ENCODE assay signal across 8 cellular contexts in the genomic region with DNA sequence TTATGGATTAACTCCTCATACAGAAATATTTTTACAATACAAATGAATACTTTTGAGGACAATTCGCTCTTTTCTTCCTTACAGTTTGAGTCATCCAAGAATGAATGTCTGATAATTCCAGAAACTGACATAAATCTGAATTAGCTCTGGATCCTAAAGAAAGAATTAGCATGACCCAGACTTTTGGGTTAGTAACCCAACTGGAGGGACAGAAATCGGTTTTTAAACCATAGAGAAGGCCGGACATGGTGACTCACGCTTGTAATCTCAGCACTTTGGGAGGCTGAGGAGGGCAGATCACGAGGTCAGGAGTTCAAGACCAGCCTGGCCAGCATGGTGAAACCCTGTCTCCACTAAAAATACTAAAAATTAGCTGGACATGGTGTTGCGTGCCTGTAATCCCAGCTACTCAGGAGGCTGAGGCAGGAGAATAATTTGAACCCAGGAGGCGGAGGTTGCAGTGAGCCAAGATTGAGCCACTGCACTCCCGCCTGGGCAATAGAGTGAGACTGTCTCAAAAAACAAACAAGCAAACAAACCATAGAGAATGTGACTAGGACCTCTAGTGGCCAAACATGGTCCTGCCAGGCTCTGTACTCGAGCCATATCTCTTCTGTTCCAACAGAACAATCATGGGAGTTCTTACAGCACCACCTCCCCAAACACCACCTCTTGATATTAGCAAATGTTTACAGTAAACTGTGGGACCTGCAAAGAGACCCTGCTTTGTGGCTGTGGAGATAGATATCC. TPM values are rescaled to one million over a fixed set of nuclear protein-coding genes. Genes with fewer than 3 reads are reported as not detected.
A peak's percentile ranks its signal among the peaks of the same experiment; 100 is the strongest.
DNase-seq lines count a peak whose midpoint lies in the region; ATAC-seq and TF ChIP-seq lines count a peak whose summit lies in the region.

No MANE protein-coding gene starts in this region.

- H3K9me3 ChIP-seq in A673 (ENCODE audit: low read depth, low read length, poor library complexity, severe bottlenecking) (no peaks in the 10 kb centered on the region), esophagus squamous epithelium (no peaks in the 10 kb centered on the region), spleen (no peaks in the 10 kb centered on the region)

- no TSS peak for BruUV-seq in A673 (replicated peaks; lab: Mats Ljungman, UMichigan)

- no peaks in the 10 kb centered on the region for H3K36me3 Mint-ChIP-seq in activated CD4-positive, alpha-beta T cell treated with anti-CD3 and anti-CD28 coated beads, Interleukin-2, amount 10 ng/mL, durations not matched to agents 7 days and 5 days (ENCODE audit: low read depth)

- DNase-seq in A673 (ENCODE audit: low spot score) (peak; percentile 50), NAMALWA (ENCODE audit: low spot score) (peak; percentile 47), esophagus squamous epithelium (lab: John Stamatoyannopoulos, UW) (no peak), NCI-H146 (lab: John Stamatoyannopoulos, UW) (no peak), spleen (no peak)
- no peak for DNase-seq in activated CD4-positive, alpha-beta T cell treated with anti-CD3 and anti-CD28 coated beads, Interleukin-2, amount 10 ng/mL, durations not matched to agents 7 days and 5 days

- ATAC-seq in GM19395 (IDR thresholded peaks at IDR 0.05; ENCODE audit: unreplicated experiment) = peak; percentile 84
- no peak for ATAC-seq in HG03460 (IDR thresholded peaks at IDR 0.05; ENCODE audit: unreplicated experiment)

- peaks cover 4% of the 10 kb centered on the region for H3K9me3 Mint-ChIP-seq in activated CD4-positive, alpha-beta T cell treated with anti-CD3 and anti-CD28 coated beads, Interleukin-2, amount 10 ng/mL, durations not matched to agents 7 days and 5 days

- H3K27ac ChIP-seq in A673 (ENCODE audit: low read depth, low read length, poor library complexity, severe bottlenecking) = no peak overlapping the region
- H3K27ac ChIP-seq in esophagus squamous epithelium = peak overlapping the region in 3 of 4 donors; percentile 2 to 56 (median 27)
- H3K27ac ChIP-seq in spleen = peak overlapping the region in 2 of 8 donors; percentile 29 to 32

- intact Hi-C loops in A673 (cut with micrococcal nuclease; ENCODE audit: unreplicated experiment) = loop anchor here (2.0 to 5.0 kb wide), 2 partner anchors 15 to 97 kb away; no protein-coding TSS in a partner anchor
- intact Hi-C loops in esophagus squamous epithelium (cut with DNase I) = no loop called here
- intact Hi-C loops in spleen (cut with DNase I; ENCODE audit: low total_unique reads) = no loop called here

- peak; percentile 66 for TF ChIP-seq CTCF in A673 (conservative IDR thresholded peaks at IDR 0.05; ENCODE audit: low read depth, low read length)
- peak in 5 of 6 experiments; percentile 15 to 57 (median 25) for TF ChIP-seq CTCF in esophagus squamous epithelium (IDR thresholded peaks at IDR 0.05)
- TF ChIP-seq CTCF in spleen (IDR thresholded peaks at IDR 0.05 in 8 of 11, conservative IDR thresholded peaks at IDR 0.05 in 3 of 11) = peak in 2 of 11 experiments; percentile 17 to 33

- H3K27me3 ChIP-seq in A673 (replicated peaks; ENCODE audit: insufficient read depth, low read depth, low read length, poor library complexity) (no peaks in the 10 kb centered on the region), esophagus squamous epithelium (no peaks in the 10 kb centered on the region), spleen (replicated peaks in 1 of 7) (no peaks in the 10 kb centered on the region)

- CTCF ChIA-PET in A673 (lab: Charles Lee) = no interaction called here
- CTCF ChIA-PET in activated CD4-positive, alpha-beta T cell treated with anti-CD3 and anti-CD28 coated beads, Interleukin-2, amount 10 ng/mL, durations not matched to agents 7 days and 5 days (lab: Charles Lee) = no interaction called here

- H3K27me3 Mint-ChIP-seq in activated CD4-positive, alpha-beta T cell treated with anti-CD3 and anti-CD28 coated beads, Interleukin-2, amount 10 ng/mL, durations not matched to agents 7 days and 5 days = no peaks in the 10 kb centered on the region

- TF ChIP-seq POLR2A in esophagus squamous epithelium (IDR thresholded peaks at IDR 0.05) = no peak
- TF ChIP-seq POLR2A in spleen (IDR thresholded peaks at IDR 0.05) = no peak

- no peak overlapping the region for H3K4me3 Mint-ChIP-seq in activated CD4-positive, alpha-beta T cell treated with anti-CD3 and anti-CD28 coated beads, Interleukin-2, amount 10 ng/mL, durations not matched to agents 7 days and 5 days

- WGBS in esophagus squamous epithelium, 2 donors = 71 to 76% methylated on average over 8 to 9 of the region's 9 CpGs
- 73 to 87% (median 80%) methylated on average over 9 of the region's 9 CpGs for WGBS in spleen, 5 donors

- no peaks in the 10 kb centered on the region for H3K4me1 Mint-ChIP-seq in activated CD4-positive, alpha-beta T cell treated with anti-CD3 and anti-CD28 coated beads, Interleukin-2, amount 10 ng/mL, durations not matched to agents 7 days and 5 days

- H3K4me3 ChIP-seq in A673 (ENCODE audit: low read depth, low read length, poor library complexity, severe bottlenecking) = no peak overlapping the region
- no peak overlapping the region for H3K4me3 ChIP-seq in esophagus squamous epithelium
- H3K4me3 ChIP-seq in spleen = no peak overlapping the region

- no peak overlapping the region for H3K27ac Mint-ChIP-seq in activated CD4-positive, alpha-beta T cell treated with anti-CD3 and anti-CD28 coated beads, Interleukin-2, amount 10 ng/mL, durations not matched to agents 7 days and 5 days

- POLR2A ChIA-PET in A673 (lab: Charles Lee; ENCODE audit: low non-redundant PET) = no interaction called here
- POLR2A ChIA-PET in activated CD4-positive, alpha-beta T cell treated with anti-CD3 and anti-CD28 coated beads, Interleukin-2, amount 10 ng/mL, durations not matched to agents 7 days and 5 days (lab: Charles Lee) = no interaction called here

- peaks cover 15% of the 10 kb centered on the region for H3K4me1 ChIP-seq in A673 (ENCODE audit: insufficient read depth, low read length, poor library complexity, severe bottlenecking)
- H3K4me1 ChIP-seq in esophagus squamous epithelium = peaks cover 0 to 28% (median 2%) of the 10 kb centered on the region in 3 donors
- H3K4me1 ChIP-seq in spleen = peaks cover 0 to 9% (median under 1%) of the 10 kb centered on the region in 6 donors

- H3K36me3 ChIP-seq in A673 (ENCODE audit: insufficient read depth, low read length, poor library complexity, severe bottlenecking) = no peaks in the 10 kb centered on the region
- no peaks in the 10 kb centered on the region for H3K36me3 ChIP-seq in esophagus squamous epithelium
- H3K36me3 ChIP-seq in spleen = no peaks in the 10 kb centered on the region

RNA-seq across cellular contexts. Expression of a gene that starts 44.8 kb away (rescaled TPM):
- total RNA-seq in A673 (2021) (0.60 and 0.96 TPM in 2 replicates), esophagus squamous epithelium (1 to 10 TPM in 3 of 4 donors, under 1 TPM in 1; 0.75 to 8.0 (median 3.9) TPM), spleen (10 to 100 TPM; 10.3 to 34.0 (median 16.9) TPM)
- polyA plus RNA-seq in spleen = 1 to 10 TPM; 5.6 to 8.1 (median 5.8) TPM
- total RNA-seq in activated CD4-positive, alpha-beta T cell treated with anti-CD3 and anti-CD28 coated beads, Interleukin-2, amount 10 ng/mL, durations not matched to agents 7 days and 5 days = not detected

Comparison
In these comparisons a context has a peak if more than half of its experiments do, and no peak if none do; other contexts are left out.
1. DNase-seq: peak in A673 (single experiment) and NAMALWA (single experiment); none in esophagus squamous epithelium (single experiment), NCI-H146 (single experiment), spleen (single experiment) and activated CD4-positive, alpha-beta T cell treated with anti-CD3 and anti-CD28 coated beads, Interleukin-2, amount 10 ng/mL, durations not matched to agents 7 days and 5 days (single experiment).